In the genomic region with DNA sequence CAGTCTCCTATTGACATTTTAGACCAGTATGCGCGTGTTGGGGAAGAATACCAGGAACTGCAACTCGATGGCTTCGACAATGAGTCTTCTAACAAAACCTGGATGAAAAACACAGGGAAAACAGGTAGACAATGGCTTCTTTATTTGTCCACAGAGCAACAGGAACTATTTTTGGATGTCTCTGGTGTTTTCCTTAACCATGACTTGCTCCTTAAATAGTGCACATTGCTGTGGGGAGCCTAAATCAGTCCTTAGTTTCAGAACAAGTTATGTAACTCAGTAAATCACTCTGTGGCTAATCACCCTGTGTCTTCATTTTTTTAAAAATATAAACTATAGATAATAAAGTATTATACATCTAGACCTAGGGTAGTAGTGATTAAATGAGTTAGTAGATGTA, we compare ENCODE assay signal across 29 cellular contexts.
"Had no signal": no experiment of that assay in that cellular context is flagged by ENCODE, and none has a peak within 500 bp of the region (broad histone marks: within the 10 kb centered on the region; RNA-seq: fewer than 3 reads in every experiment).

No MANE protein-coding gene starts in this region.

- DNase-seq: dermis blood vessel endothelial cell; effector memory CD4-positive, alpha-beta T cell; erythroblast; esophagus squamous epithelium; foreskin melanocyte; glutamatergic neuron; heart right ventricle; hippocampal formation; immature natural killer cell; islet precursor cell; kidney glomerular epithelial cell; left colon; mesenchymal stem cell; mucosa of descending colon; naive thymus-derived CD8-positive, alpha-beta T cell; pancreas; stimulated activated CD4-positive, alpha-beta T cell treated with anti-CD3 and anti-CD28 coated beads, Interleukin-2, amount 100 ng/mL, for 24 hours; stimulated activated CD4-positive, alpha-beta T cell treated with anti-CD3 and anti-CD28 coated beads, Interleukin-4, amount 100 ng/mL, for 24 hours; stimulated activated naive CD4-positive, alpha-beta T cell treated with Interleukin-2 at 50 U/mL for 16 hours; stomach; thyroid gland; trophoblast cell had no signal

- ATAC-seq: left colon; mucosa of descending colon; naive thymus-derived CD8-positive, alpha-beta T cell; pancreas; sciatic nerve; stimulated activated effector memory CD8-positive, alpha-beta T cell treated with anti-CD3 and anti-CD28 coated beads, Interleukin-12 subunit alpha, Interleukin-12 subunit beta, amount 100 ng/mL, for 72 hours had no signal

- H3K27me3 ChIP-seq: esophagus squamous epithelium, heart right ventricle, neutrophil, pancreas, stomach, thyroid gland, vagina had no signal

- H3K27ac ChIP-seq: coronary artery, esophagus squamous epithelium, heart right ventricle, neutrophil, pancreas, stomach, thyroid gland, vagina had no signal

- H3K4me3 Mint-ChIP-seq: immature natural killer cell; mesothelial cell of epicardium; naive thymus-derived CD8-positive, alpha-beta T cell; stimulated activated effector memory CD8-positive, alpha-beta T cell treated with anti-CD3 and anti-CD28 coated beads, Interleukin-12 subunit alpha, Interleukin-12 subunit beta, amount 100 ng/mL, for 72 hours had no signal

- H3K36me3 Mint-ChIP-seq: immature natural killer cell; mesothelial cell of epicardium; naive thymus-derived CD8-positive, alpha-beta T cell; stimulated activated effector memory CD8-positive, alpha-beta T cell treated with anti-CD3 and anti-CD28 coated beads, Interleukin-12 subunit alpha, Interleukin-12 subunit beta, amount 100 ng/mL, for 72 hours had no signal

- H3K27ac Mint-ChIP-seq: immature natural killer cell; mesothelial cell of epicardium; naive thymus-derived CD8-positive, alpha-beta T cell; stimulated activated effector memory CD8-positive, alpha-beta T cell treated with anti-CD3 and anti-CD28 coated beads, Interleukin-12 subunit alpha, Interleukin-12 subunit beta, amount 100 ng/mL, for 72 hours had no signal

- H3K9me3 ChIP-seq: esophagus squamous epithelium, heart right ventricle, mucosa of descending colon, neutrophil, pancreas, stomach, thyroid gland, vagina had no signal

- H3K36me3 ChIP-seq: esophagus squamous epithelium, neutrophil, pancreas, thyroid gland, vagina had no signal

- H3K4me3 ChIP-seq: coronary artery, esophagus squamous epithelium, heart right ventricle, lung, mucosa of descending colon, pancreas, stomach, thyroid gland, vagina had no signal

- H3K4me1 ChIP-seq: pancreas, stomach had no signal

- H3K4me1 Mint-ChIP-seq: immature natural killer cell; mesothelial cell of epicardium; naive thymus-derived CD8-positive, alpha-beta T cell; stimulated activated effector memory CD8-positive, alpha-beta T cell treated with anti-CD3 and anti-CD28 coated beads, Interleukin-12 subunit alpha, Interleukin-12 subunit beta, amount 100 ng/mL, for 72 hours had no signal

- H3K9me3 Mint-ChIP-seq: mesothelial cell of epicardium had no signal
